14 cellular contexts compared by ENCODE assay signal in genomic region chr20:43650997-43651525, GRCh38. TPM values are rescaled to one million over a fixed set of nuclear protein-coding genes. Genes with fewer than 3 reads are reported as not detected.
DNase-seq lines count a peak whose midpoint lies in the region; ATAC-seq, FAIRE-seq and TF ChIP-seq lines count a peak whose summit lies in the region.
"Had no signal": no experiment of that assay in that cellular context is flagged by ENCODE, and none has a peak within 500 bp of the region (broad histone marks: within the 10 kb centered on the region; RNA-seq: fewer than 3 reads in every experiment).

No MANE protein-coding gene starts in this region.

- H3K4me3 ChIP-seq in RWPE2 (ENCODE audit: severe bottlenecking) (no peak overlapping the region), testis (no peak overlapping the region)
- H3K4me3 ChIP-seq: BLaER1 treated with 17β-estradiol and CSF1 and Interleukin-3, amounts not matched to agents 10 nM and 100 nM; GM12878; GM23248; HAP-1 had no signal

- H3K36me3 ChIP-seq in RWPE2 (ENCODE audit: low read depth) (peaks cover 8% of the 10 kb centered on the region), testis (ENCODE audit: low read depth, missing control alignments) (no peaks in the 10 kb centered on the region)
- H3K36me3 ChIP-seq: HAP-1 had no signal

- WGBS in testis, 2 donors = 77 to 78% methylated on average over 3 of the region's 3 CpGs

- H3K27me3 ChIP-seq in RWPE2 (ENCODE audit: insufficient read depth, poor library complexity, severe bottlenecking) (no peaks in the 10 kb centered on the region), testis (no peaks in the 10 kb centered on the region)
- H3K27me3 ChIP-seq: BLaER1 treated with 17β-estradiol and CSF1 and Interleukin-3, amounts not matched to agents 10 nM and 100 nM had no signal

- FAIRE-seq in HTR-8/SVneo (lab: Jason Lieb, UNC) (peak; percentile 28), urothelium cell line (lab: Jason Lieb, UNC) (no peak)
- FAIRE-seq: GM12878 had no signal

- DNase-seq in HTR-8/SVneo (ENCODE audit: insufficient read length, low spot score) (no peak), RWPE2 (ENCODE audit: low spot score) (no peak), mesenteric fat pad (ENCODE audit: low spot score) (peak; percentile 69), testis (peak; percentile 11), NCI-H345 treated with DMSO at 0.1 percent for 48 hours (lab: John Stamatoyannopoulos, UW; ENCODE audit: unreplicated experiment) (no peak), urothelium cell line (ENCODE audit: low spot score) (no peak)
- DNase-seq: Calu3; CD8-positive, alpha-beta T cell; DMS79 treated with DMSO at 0.1 percent for 48 hours; GM23248 had no signal

- peak; percentile 9; the same call in 1 of the 3 replicates for ATAC-seq in RWPE2 (ENCODE audit: low read depth)
- ATAC-seq in HG03280 (IDR thresholded peaks at IDR 0.05; ENCODE audit: unreplicated experiment) = no peak
- ATAC-seq: CD8-positive, alpha-beta T cell; GM12878 had no signal

- H3K4me1 ChIP-seq in RWPE2 (ENCODE audit: insufficient read depth, poor library complexity, severe bottlenecking) (no peaks in the 10 kb centered on the region), testis (no peaks in the 10 kb centered on the region)
- H3K4me1 ChIP-seq: BLaER1 treated with 17β-estradiol and CSF1 and Interleukin-3, amounts not matched to agents 10 nM and 100 nM; HAP-1 had no signal

- H3K9me3 ChIP-seq in RWPE2 (ENCODE audit: severe bottlenecking) (no peaks in the 10 kb centered on the region), testis (no peaks in the 10 kb centered on the region)
- H3K9me3 ChIP-seq: BLaER1 treated with 17β-estradiol and CSF1 and Interleukin-3, amounts not matched to agents 10 nM and 100 nM; HAP-1 had no signal

- TF ChIP-seq CTCF in RWPE2 (IDR thresholded peaks at IDR 0.05; ENCODE audit: poor library complexity, severe bottlenecking) (no peak), testis (IDR thresholded peaks at IDR 0.05) (no peak)

- no peak for TF ChIP-seq POLR2A in testis (IDR thresholded peaks at IDR 0.05)

- intact Hi-C loops in testis (cut with DNase I; ENCODE audit: low total_unique reads) = no loop called here

- H3K27ac ChIP-seq in RWPE2 (ENCODE audit: poor library complexity, severe bottlenecking) = no peak overlapping the region
- no peak overlapping the region for H3K27ac ChIP-seq in testis
- H3K27ac ChIP-seq: BLaER1 treated with 17β-estradiol and CSF1 and Interleukin-3, amounts not matched to agents 10 nM and 100 nM; GM23248 had no signal

RNA-seq across cellular contexts. Expression of gene MYBL2, which starts 15.9 kb away (rescaled TPM):
- total RNA-seq in mesenteric fat pad = not detected
- total RNA-seq in testis = 10 to 100 TPM; 27.7 to 32.9 TPM
- 31.2 TPM for polyA plus RNA-seq in testis (ENCODE audit: insufficient read depth, low read depth, low replicate concordance)

Comparison
In these comparisons a context has a peak if more than half of its experiments do, and no peak if none do; other contexts are left out.
1. DNase-seq: peak in mesenteric fat pad (single experiment) and testis (single experiment); none in HTR-8/SVneo (single experiment), RWPE2 (single experiment), NCI-H345 treated with DMSO at 0.1 percent for 48 hours (single experiment) and urothelium cell line (single experiment).
2. RNA of gene MYBL2, which starts 15.9 kb away (total RNA-seq): 27.7 to 32.9 TPM in testis; not detected in mesenteric fat pad (single experiment); every median in the first group is over 10 times any median in the second.